In genomic region chr11:59086007-59086406, GRCh38 we compare ENCODE assay signal across 5 cellular contexts. TPM values are rescaled to one million over a fixed set of nuclear protein-coding genes. Genes with fewer than 3 reads are reported as not detected.
"Had no signal": no experiment of that assay in that cellular context is flagged by ENCODE, and none has a peak within 500 bp of the region (broad histone marks: within the 10 kb centered on the region; RNA-seq: fewer than 3 reads in every experiment).

TSS of gene GLYATL1B (plus strand) at chr11:59086307. CDS start at chr11:59086307, 0 bp downstream.

RNA-seq across cellular contexts. Expression of gene GLYATL1B, which starts in this region (rescaled TPM):
- total RNA-seq: GM23248, H4, H7, H9, HFFc6 had no signal
- polyA plus RNA-seq: GM23248 had no signal
